Comparison of ENCODE assay signal across 1 cellular context in the genomic region with DNA sequence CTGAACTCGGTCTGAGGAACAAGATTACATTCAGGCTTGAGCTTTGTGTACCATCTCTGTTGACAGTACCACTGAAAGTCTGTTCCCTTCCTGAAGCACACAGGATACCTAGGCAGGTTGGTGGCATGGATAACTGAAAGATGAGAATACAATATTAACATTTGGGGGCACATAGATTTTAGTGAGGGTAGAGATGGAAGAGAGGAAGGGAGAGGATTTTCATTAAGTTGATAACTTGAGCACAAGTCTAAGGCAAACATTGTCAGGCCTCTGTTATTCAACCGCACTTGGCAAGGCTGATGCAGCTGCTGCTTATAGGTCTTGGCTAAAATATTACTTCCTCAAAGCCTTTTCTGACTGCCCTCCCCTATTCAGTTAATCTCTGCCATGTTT.
TF ChIP-seq lines count a peak whose summit lies in the region.

No MANE protein-coding gene starts in this region.

TF ChIP-seq in HCT116, 20 proteins besides CTCF, POLR2A, EP300 and RAD21 (continued from another document):
- TF ChIP-seq, protein P1, sequence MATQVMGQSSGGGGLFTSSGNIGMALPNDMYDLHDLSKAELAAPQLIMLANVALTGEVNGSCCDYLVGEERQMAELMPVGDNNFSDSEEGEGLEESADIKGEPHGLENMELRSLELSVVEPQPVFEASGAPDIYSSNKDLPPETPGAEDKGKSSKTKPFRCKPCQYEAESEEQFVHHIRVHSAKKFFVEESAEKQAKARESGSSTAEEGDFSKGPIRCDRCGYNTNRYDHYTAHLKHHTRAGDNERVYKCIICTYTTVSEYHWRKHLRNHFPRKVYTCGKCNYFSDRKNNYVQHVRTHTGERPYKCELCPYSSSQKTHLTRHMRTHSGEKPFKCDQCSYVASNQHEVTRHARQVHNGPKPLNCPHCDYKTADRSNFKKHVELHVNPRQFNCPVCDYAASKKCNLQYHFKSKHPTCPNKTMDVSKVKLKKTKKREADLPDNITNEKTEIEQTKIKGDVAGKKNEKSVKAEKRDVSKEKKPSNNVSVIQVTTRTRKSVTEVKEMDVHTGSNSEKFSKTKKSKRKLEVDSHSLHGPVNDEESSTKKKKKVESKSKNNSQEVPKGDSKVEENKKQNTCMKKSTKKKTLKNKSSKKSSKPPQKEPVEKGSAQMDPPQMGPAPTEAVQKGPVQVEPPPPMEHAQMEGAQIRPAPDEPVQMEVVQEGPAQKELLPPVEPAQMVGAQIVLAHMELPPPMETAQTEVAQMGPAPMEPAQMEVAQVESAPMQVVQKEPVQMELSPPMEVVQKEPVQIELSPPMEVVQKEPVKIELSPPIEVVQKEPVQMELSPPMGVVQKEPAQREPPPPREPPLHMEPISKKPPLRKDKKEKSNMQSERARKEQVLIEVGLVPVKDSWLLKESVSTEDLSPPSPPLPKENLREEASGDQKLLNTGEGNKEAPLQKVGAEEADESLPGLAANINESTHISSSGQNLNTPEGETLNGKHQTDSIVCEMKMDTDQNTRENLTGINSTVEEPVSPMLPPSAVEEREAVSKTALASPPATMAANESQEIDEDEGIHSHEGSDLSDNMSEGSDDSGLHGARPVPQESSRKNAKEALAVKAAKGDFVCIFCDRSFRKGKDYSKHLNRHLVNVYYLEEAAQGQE (IDR thresholded peaks at IDR 0.05; ENCODE audit: low read depth): no peak
